ENCODE assay signal across 8 cellular contexts in the genomic region with DNA sequence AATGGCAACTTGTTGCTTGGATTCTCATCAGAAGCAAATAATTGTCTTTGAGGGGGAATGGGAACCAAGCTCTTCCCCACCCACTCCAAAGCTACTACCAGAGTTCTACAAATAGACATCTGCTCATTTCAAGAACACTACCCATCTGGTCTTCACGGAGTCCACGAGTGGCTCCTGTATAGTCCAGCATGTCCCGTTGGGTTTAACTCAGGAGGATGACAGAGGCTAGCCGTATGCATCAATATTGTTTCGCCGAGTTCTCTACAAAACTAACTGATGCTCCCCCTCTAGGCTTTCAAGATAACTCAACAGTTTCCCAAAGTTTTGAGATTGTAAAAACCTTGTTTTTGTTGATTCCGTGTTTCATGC. TPM values are rescaled to one million over a fixed set of nuclear protein-coding genes. Genes with fewer than 3 reads are reported as not detected.
DNase-seq lines count a peak whose midpoint lies in the region; ATAC-seq, FAIRE-seq and TF ChIP-seq lines count a peak whose summit lies in the region.
"Had no signal": no experiment of that assay in that cellular context is flagged by ENCODE, and none has a peak within 500 bp of the region (broad histone marks: within the 10 kb centered on the region; RNA-seq: fewer than 3 reads in every experiment).

No MANE protein-coding gene starts in this region.

- intact Hi-C loops in kidney (cut with DNase I), result no loop called here

- H3K4me1 ChIP-seq in HUES48 (ENCODE audit: control insufficient read depth, insufficient read depth, low read length) (peaks cover 7% of the 10 kb centered on the region), kidney (ENCODE audit: control insufficient read depth in 1 of 2, insufficient read depth in 1 of 2, low read depth in 1 of 2, low read length in 2 of 2) (peaks cover 9 to 11% of the 10 kb centered on the region in 2 donors), suprapubic skin (peaks cover 22% of the 10 kb centered on the region)

- H3K9me3 ChIP-seq in HUES48 (ENCODE audit: control insufficient read depth, insufficient read depth, low read length) (no peaks in the 10 kb centered on the region), kidney (ENCODE audit: control insufficient read depth in 1 of 2, low read length in 2 of 2) (no peaks in the 10 kb centered on the region), suprapubic skin (no peaks in the 10 kb centered on the region)

- peaks cover 9% of the 10 kb centered on the region for H3K4me1 Mint-ChIP-seq in activated naive CD8-positive, alpha-beta T cell treated with anti-CD3 and anti-CD28 coated beads, Interleukin-2, amount 50 U/mL, for 24 hours

- H3K9me3 Mint-ChIP-seq in activated naive CD8-positive, alpha-beta T cell treated with anti-CD3 and anti-CD28 coated beads, Interleukin-2, amount 50 U/mL, for 24 hours, result no peaks in the 10 kb centered on the region

- TF ChIP-seq EP300 in suprapubic skin (IDR thresholded peaks at IDR 0.05), result no peak

- peaks cover 28% of the 10 kb centered on the region for H3K36me3 ChIP-seq in HUES48 (ENCODE audit: control insufficient read depth, insufficient read depth, low read length)
- peaks cover 2 to 4% of the 10 kb centered on the region in 2 donors for H3K36me3 ChIP-seq in kidney (ENCODE audit: control insufficient read depth in 1 of 2, insufficient read depth in 2 of 2, low read length in 2 of 2)
- H3K36me3 ChIP-seq in suprapubic skin, result peaks cover 3% of the 10 kb centered on the region

- 77% methylated on average over 7 of the region's 7 CpGs for WGBS in suprapubic skin

- FAIRE-seq in kidney (lab: Jason Lieb, UNC), result no peak
- FAIRE-seq: islet of Langerhans had no signal

- H3K27ac ChIP-seq in HUES48 (ENCODE audit: low read depth, low read length) (peak overlapping the region; percentile 87), kidney (ENCODE audit: low read depth in 2 of 2, low read length in 2 of 2) (peak overlapping the region; percentile 14 to 86), suprapubic skin (peak overlapping the region; percentile 61)

- TF ChIP-seq POLR2A in suprapubic skin (IDR thresholded peaks at IDR 0.05), result no peak

- TF ChIP-seq CTCF in kidney (IDR thresholded peaks at IDR 0.05; ENCODE audit: borderline replicate concordance, extremely low read depth, insufficient read depth) (no peak), suprapubic skin (IDR thresholded peaks at IDR 0.05) (no peak)

- peaks cover 9% of the 10 kb centered on the region; the same call in 1 of the 2 replicates for H3K27me3 ChIP-seq in HUES48 (ENCODE audit: control insufficient read depth, insufficient read depth, low read length)
- no peaks in the 10 kb centered on the region for H3K27me3 ChIP-seq in suprapubic skin

- no peak for DNase-seq in activated naive CD8-positive, alpha-beta T cell treated with anti-CD3 and anti-CD28 coated beads, Interleukin-2, amount 50 U/mL, for 24 hours
- DNase-seq in kidney (no peak), suprapubic skin (ENCODE audit: low spot score in 2 of 2) (no peak), GDM1 (lab: John Stamatoyannopoulos, UW) (no peak), occipital lobe (lab: John Stamatoyannopoulos, UW) (no peak), pons (ENCODE audit: low spot score) (no peak)

- peaks cover 18% of the 10 kb centered on the region for H3K36me3 Mint-ChIP-seq in activated naive CD8-positive, alpha-beta T cell treated with anti-CD3 and anti-CD28 coated beads, Interleukin-2, amount 50 U/mL, for 24 hours (ENCODE audit: low read depth)

- H3K9ac ChIP-seq in HUES48 (ENCODE audit: low read depth, low read length), result 0 out of 2 replicates have a peak overlapping the region, but pooled peaks have one; percentile 76
- H3K9ac ChIP-seq in kidney (ENCODE audit: low read length in 2 of 2), result peak overlapping the region in 1 of 2 donors; percentile 77

- H3K27me3 Mint-ChIP-seq in activated naive CD8-positive, alpha-beta T cell treated with anti-CD3 and anti-CD28 coated beads, Interleukin-2, amount 50 U/mL, for 24 hours, result no peaks in the 10 kb centered on the region

- H3K27ac Mint-ChIP-seq in activated naive CD8-positive, alpha-beta T cell treated with anti-CD3 and anti-CD28 coated beads, Interleukin-2, amount 50 U/mL, for 24 hours, result peak overlapping the region; percentile 49

- H3K4me3 Mint-ChIP-seq in activated naive CD8-positive, alpha-beta T cell treated with anti-CD3 and anti-CD28 coated beads, Interleukin-2, amount 50 U/mL, for 24 hours, result peak overlapping the region; percentile 63

- ATAC-seq in activated naive CD8-positive, alpha-beta T cell treated with anti-CD3 and anti-CD28 coated beads, Interleukin-2, amount 50 U/mL, for 24 hours, result no peak

- H3K4me3 ChIP-seq in HUES48 (ENCODE audit: low read depth, low read length), result peak overlapping the region; percentile 96
- peak overlapping the region; percentile 80 to 97 for H3K4me3 ChIP-seq in kidney (ENCODE audit: low read length in 2 of 2)
- peak overlapping the region; percentile 91 for H3K4me3 ChIP-seq in suprapubic skin

RNA-seq across cellular contexts. Expression of a gene that starts 0.7 kb away (rescaled TPM):
- total RNA-seq in kidney, result 32.5 TPM
- polyA plus RNA-seq in kidney (ENCODE audit: insufficient read depth, low read depth, low replicate concordance), result 30.5 TPM
- total RNA-seq in suprapubic skin, result 100 to 1,000 TPM; 140 to 188 (median 176) TPM
- total RNA-seq in occipital lobe, result 37.6 TPM

RNA-seq across cellular contexts. Expression of a gene that starts 41.4 kb away (rescaled TPM):
- total RNA-seq in kidney (not detected), suprapubic skin (under 1 TPM in 1 of 4 donors, not detected in 3; 0.45 TPM), occipital lobe (not detected)
- polyA plus RNA-seq in kidney (ENCODE audit: insufficient read depth, low read depth, low replicate concordance), result 0.90 TPM

RNA-seq across cellular contexts. Expression of a gene that starts 57.0 kb away (rescaled TPM):
- total RNA-seq in kidney, result 0.94 TPM
- 1.1 TPM for polyA plus RNA-seq in kidney (ENCODE audit: insufficient read depth, low read depth, low replicate concordance)
- 1 to 10 TPM in 1 of 4 donors, under 1 TPM in 3; 0.42 to 1.6 (median 0.69) TPM for total RNA-seq in suprapubic skin
- total RNA-seq in occipital lobe, result 2.2 TPM
